In genomic region chr14:67704484-67705089, GRCh38 we compare ENCODE assay signal across 8 cellular contexts. TPM values are rescaled to one million over a fixed set of nuclear protein-coding genes. Genes with fewer than 3 reads are reported as not detected.
DNase-seq lines count a peak whose midpoint lies in the region; ATAC-seq and TF ChIP-seq lines count a peak whose summit lies in the region.

No MANE protein-coding gene starts in this region.

- no peaks in the 10 kb centered on the region for H3K9me3 Mint-ChIP-seq in type B pancreatic cell

- H3K4me3 Mint-ChIP-seq in type B pancreatic cell: no peak overlapping the region

- no peak overlapping the region for H3K27ac ChIP-seq in liver (ENCODE audit: low read depth in 1 of 2, low read length in 2 of 2)

- no peak overlapping the region for H3K27ac Mint-ChIP-seq in type B pancreatic cell

- CTCF ChIA-PET in GM10248 (lab: Yijun Ruan, JAX): interaction anchor here (0.6 to 11.7 kb wide), 61 partner anchors 9 to 1744 kb away, joined by 3 to 313 read pairs (median 4); partner anchors contain the start of genes ARG2, ATP6V1D, PIGH and PLEKHH1

- POLR2A ChIA-PET in GM10248 (lab: Yijun Ruan, JAX): no interaction called here

- H3K36me3 ChIP-seq in liver (ENCODE audit: control insufficient read depth in 4 of 4, insufficient read depth in 3 of 4, low read depth in 1 of 4, low read length in 3 of 4): no peaks in the 10 kb centered on the region

- H3K27me3 ChIP-seq in liver (ENCODE audit: control insufficient read depth in 4 of 4, insufficient read depth in 4 of 4, low read length in 3 of 4): no peaks in the 10 kb centered on the region

- H3K4me1 Mint-ChIP-seq in type B pancreatic cell (ENCODE audit: unreplicated experiment): peaks cover 7% of the 10 kb centered on the region

- ATAC-seq in HG03280 (IDR thresholded peaks at IDR 0.05; ENCODE audit: unreplicated experiment): no peak

- in situ Hi-C loops in ACHN (cut with HindIII; ENCODE audit: low pct_ligation_motif_present, low pct_unique_long_range_greater_than_20kb, low sequenced_read_pairs): no loop called here

- H3K36me3 Mint-ChIP-seq in type B pancreatic cell: no peaks in the 10 kb centered on the region

- TF ChIP-seq CTCF in GM10248 (IDR thresholded peaks at IDR 0.05; ENCODE audit: control extremely low read depth, extremely low read depth, low read depth, missing control alignments) (peak; percentile 72), liver (IDR thresholded peaks at IDR 0.05; ENCODE audit: low read depth, low read length, missing input control) (peak; percentile 75), type B pancreatic cell (conservative IDR thresholded peaks at IDR 0.05) (peak; percentile 83)

- peak; percentile 93 to 94 for TF ChIP-seq RAD21 in liver (IDR thresholded peaks at IDR 0.05)

- no peak overlapping the region for H3K4me3 ChIP-seq in liver (ENCODE audit: low read depth in 1 of 3, low read length in 3 of 3)

- no peaks in the 10 kb centered on the region for H3K27me3 Mint-ChIP-seq in type B pancreatic cell

- 0% methylated on average over 3 of the region's 3 CpGs for WGBS in liver

- peaks cover 0 to 16% (median 11%) of the 10 kb centered on the region in 4 donors for H3K4me1 ChIP-seq in liver (ENCODE audit: control insufficient read depth in 4 of 4, insufficient read depth in 4 of 4, low read length in 3 of 4)

- DNase-seq in ACHN (peak; percentile 60), GM10248 (ENCODE audit: extremely low spot score) (peak; percentile 67), NCI-H1105 (lab: John Stamatoyannopoulos, UW) (peak; percentile 65), SIG-M5 treated with dmso at 0.1 percent for 504 hours (lab: John Stamatoyannopoulos, UW; ENCODE audit: unreplicated experiment) (peak; percentile 81), dedifferentiated amniotic fluid mesenchymal stem cell (ENCODE audit: extremely low spot score) (peak; percentile 55), type B pancreatic cell (ENCODE audit: extremely low spot score, unreplicated experiment) (no peak)

- H3K9ac ChIP-seq in liver (ENCODE audit: low read depth in 1 of 2, low read length in 2 of 2): peak overlapping the region in 1 of 2 donors; percentile 42

- H3K9me3 ChIP-seq in liver (ENCODE audit: control insufficient read depth in 4 of 4, low read length in 3 of 4): no peaks in the 10 kb centered on the region

TF ChIP-seq in liver, 16 proteins besides CTCF, POLR2A, EP300 and RAD21:
- no peak for TF ChIP-seq FOXA1 (IDR thresholded peaks at IDR 0.05)
- peak; percentile 17 to 41 for TF ChIP-seq HNF4A (conservative IDR thresholded peaks at IDR 0.05)
- no peak for TF ChIP-seq ATF3 (IDR thresholded peaks at IDR 0.05)
- TF ChIP-seq HNF4G (IDR thresholded peaks at IDR 0.05): no peak
- TF ChIP-seq NR2F2 (IDR thresholded peaks at IDR 0.05): peak; percentile 19
- TF ChIP-seq RXRA (IDR thresholded peaks at IDR 0.05): no peak
- no peak for TF ChIP-seq TAF1 (conservative IDR thresholded peaks at IDR 0.05)
- peak; percentile 15 for TF ChIP-seq SP1 (IDR thresholded peaks at IDR 0.05)
TF ChIP-seq in liver: peak in this region for 3.

RNA-seq across cellular contexts. Expression of gene RDH12, which starts 2.9 kb away (rescaled TPM):
- 1 to 10 TPM in 1 of 2 donors, under 1 TPM in 1; 0.09 to 1.1 TPM for total RNA-seq in liver
- 1 to 10 TPM in 1 of 2 donors, under 1 TPM in 1; 0.74 to 3.4 TPM for polyA plus RNA-seq in liver
- total RNA-seq in type B pancreatic cell (ENCODE audit: low replicate concordance): 2.6 and 3.3 TPM in 2 replicates

RNA-seq across cellular contexts. Expression of gene RDH11, which starts 9.0 kb away (rescaled TPM):
- total RNA-seq in liver (100 to 1,000 TPM; 173 to 174 TPM), type B pancreatic cell (ENCODE audit: low replicate concordance) (63.8 and 66.5 TPM in 2 replicates)
- polyA plus RNA-seq in liver: 100 to 1,000 TPM in 1 of 2 donors, 10 to 100 TPM in 1; 99.7 to 102 TPM

RNA-seq across cellular contexts. Expression of gene VTI1B, which starts 30.2 kb away (rescaled TPM):
- total RNA-seq in liver (10 to 100 TPM; 26.5 to 28.0 TPM), type B pancreatic cell (ENCODE audit: low replicate concordance) (92.0 and 93.3 TPM in 2 replicates)
- polyA plus RNA-seq in liver: 10 to 100 TPM; 29.8 to 76.3 TPM
